Comparison of ENCODE assay signal across 8 cellular contexts in the genomic region with DNA sequence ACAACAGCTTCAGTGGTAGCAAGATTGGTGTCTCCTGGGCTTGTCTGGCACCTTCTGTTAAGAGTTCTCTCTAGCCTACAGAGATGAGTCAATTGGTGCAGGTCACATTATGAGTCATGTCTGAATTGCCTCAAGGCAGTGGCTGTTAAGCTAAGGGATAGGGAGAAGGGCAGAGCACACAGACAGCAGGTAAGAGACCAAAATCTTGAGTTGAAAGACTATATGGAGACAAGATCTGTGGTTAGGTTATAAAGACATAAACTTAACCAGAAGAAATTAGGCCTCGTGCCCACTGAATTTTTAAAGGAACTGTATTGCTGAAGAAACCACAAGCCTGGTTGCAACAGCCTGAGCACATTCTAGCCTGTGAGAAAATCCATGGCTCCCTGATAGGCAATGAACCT. TPM values are rescaled to one million over a fixed set of nuclear protein-coding genes. Genes with fewer than 3 reads are reported as not detected.
DNase-seq lines count a peak whose midpoint lies in the region; ATAC-seq lines count a peak whose summit lies in the region.

No MANE protein-coding gene starts in this region.

- in situ Hi-C loops in T47D (cut with HindIII; ENCODE audit: low pct_unique_long_range_greater_than_20kb, low sequenced_read_pairs): no loop called here

- DNase-seq in activated T-cell treated with anti-CD3 and anti-CD28 coated beads for 24 hours (ENCODE audit: low read depth) (peak; percentile 31), activated T-cell treated with anti-CD3 and anti-CD28 coated beads for 4 hours (no peak), OCI-M1 (lab: John Stamatoyannopoulos, UW) (peak; percentile 26), T47D (ENCODE audit: low read depth in 1 of 2, low spot score in 1 of 2) (peak; percentile 24 to 90), left lobe of liver (ENCODE audit: low spot score) (no peak), NCI-H446 (lab: John Stamatoyannopoulos, UW) (no peak)
- peak; percentile 25 to 45 for DNase-seq in stimulated activated CD8-positive, alpha-beta memory T cell treated with anti-CD3 and anti-CD28 coated beads, Interleukin-15, amount 100 ng/mL, for 48 hours (ENCODE audit: low read depth in 2 of 2)

- ATAC-seq in HG02938 (IDR thresholded peaks at IDR 0.05; ENCODE audit: unreplicated experiment): peak; percentile 100
- no peak for ATAC-seq in left lobe of liver

RNA-seq across cellular contexts. Expression of a gene that starts 19.2 kb away (rescaled TPM):
- 47.1 TPM for total RNA-seq in left lobe of liver

RNA-seq across cellular contexts. Expression of a gene that starts 30.2 kb away (rescaled TPM):
- total RNA-seq in left lobe of liver: 39.0 TPM

RNA-seq across cellular contexts. Expression of a gene that starts 30.2 kb away (rescaled TPM):
- 31.1 TPM for total RNA-seq in left lobe of liver

RNA-seq across cellular contexts. Expression of a gene that starts 43.5 kb away (rescaled TPM):
- 1.0 TPM for total RNA-seq in left lobe of liver

Comparison
In these comparisons a context has a peak if more than half of its experiments do, and no peak if none do; other contexts are left out.
1. DNase-seq: peak in activated T-cell treated with anti-CD3 and anti-CD28 coated beads for 24 hours (single experiment), OCI-M1 (single experiment), T47D (2 of 2) and stimulated activated CD8-positive, alpha-beta memory T cell treated with anti-CD3 and anti-CD28 coated beads, Interleukin-15, amount 100 ng/mL, for 48 hours (2 of 2); none in activated T-cell treated with anti-CD3 and anti-CD28 coated beads for 4 hours (single experiment), left lobe of liver (single experiment) and NCI-H446 (0 of 2).